ENCODE assay signal across 25 cellular contexts in genomic region chr13:109285586-109285985, GRCh38.
"Had no signal": no experiment of that assay in that cellular context is flagged by ENCODE, and none has a peak within 500 bp of the region (broad histone marks: within the 10 kb centered on the region; RNA-seq: fewer than 3 reads in every experiment).

No MANE protein-coding gene starts in this region.

- H3K9me3 ChIP-seq: colonic mucosa, esophagus squamous epithelium, gastrocnemius medialis, left lung, lower lobe of right lung, mucosa of descending colon had no signal

- H3K27ac ChIP-seq: colonic mucosa, epithelial cell of prostate, esophagus squamous epithelium, gastrocnemius medialis, heart right ventricle, left lung, lower lobe of right lung had no signal

- DNase-seq: colonic mucosa; cortex of kidney; effector CD8-positive, alpha-beta T cell; effector memory CD8-positive, alpha-beta T cell; endodermal cell; erythroblast; esophagus squamous epithelium; foreskin fibroblast; foreskin melanocyte; gastrocnemius medialis; glutamatergic neuron; head of caudate nucleus; heart right ventricle; hippocampal formation; left cardiac atrium; left lung; left ventricle myocardium superior; lower lobe of right lung; mesenchymal stem cell; mucosa of descending colon had no signal

- H3K27me3 ChIP-seq: colonic mucosa, esophagus squamous epithelium, gastrocnemius medialis, heart right ventricle, left lung had no signal

- FAIRE-seq: endometrium, islet of Langerhans, keratinocyte had no signal

- H3K36me3 ChIP-seq: colonic mucosa, esophagus squamous epithelium, gastrocnemius medialis, heart right ventricle, left lung, lower lobe of right lung had no signal

- H3K4me1 ChIP-seq: colonic mucosa, esophagus squamous epithelium, left lung, lower lobe of right lung had no signal

- ATAC-seq: effector memory CD8-positive, alpha-beta T cell; esophagus mucosa; gastrocnemius medialis; heart right ventricle; left cardiac atrium; left lung; left ventricle myocardium superior; lower lobe of right lung; mucosa of descending colon had no signal

- H3K4me3 ChIP-seq: colonic mucosa, esophagus squamous epithelium, gastrocnemius medialis, heart right ventricle, left lung, lower lobe of right lung, mucosa of descending colon had no signal
